Comparison of ENCODE assay signal across 17 cellular contexts in genomic region chr4:128684031-128684430, GRCh38.
"Had no signal": no experiment of that assay in that cellular context is flagged by ENCODE, and none has a peak within 500 bp of the region (broad histone marks: within the 10 kb centered on the region; RNA-seq: fewer than 3 reads in every experiment).

No MANE protein-coding gene starts in this region.

- H3K27me3 ChIP-seq: pancreas, thyroid gland had no signal

- ATAC-seq: activated CD8-positive, alpha-beta T cell treated with anti-CD3 and anti-CD28 coated beads, Interleukin-2, amount 10 ng/mL, durations not matched to agents 7 days and 5 days; left colon; pancreas; psoas muscle; right cardiac atrium had no signal

- H3K27ac ChIP-seq: neutrophil, pancreas, psoas muscle, thyroid gland, VCaP had no signal

- H3K9me3 ChIP-seq: neutrophil, pancreas, psoas muscle, thyroid gland had no signal

- H3K4me3 ChIP-seq: pancreas, psoas muscle, thyroid gland had no signal

- DNase-seq: activated CD4-positive, alpha-beta T cell treated with anti-CD3 and anti-CD28 coated beads, Interleukin-2, amount 10 ng/mL, durations not matched to agents 7 days and 5 days; activated CD4-positive, CD25-positive, alpha-beta regulatory T cell treated with anti-CD3 and anti-CD28 coated beads, Interleukin-2, amount 50 U/mL, for 72 hours; activated CD8-positive, alpha-beta T cell treated with anti-CD3 and anti-CD28 coated beads, Interleukin-2, amount 10 ng/mL, durations not matched to agents 7 days and 5 days; activated gamma-delta T cell treated with Interleukin-2 at 50 U/mL for 16 hours; aorta; effector CD4-positive, alpha-beta T cell; foreskin melanocyte; left colon; pancreas; psoas muscle; right cardiac atrium; stimulated activated CD4-positive, alpha-beta T cell treated with anti-CD3 and anti-CD28 coated beads, Interleukin-12 subunit alpha, Interleukin-12 subunit beta, amount 100 ng/mL, for 4 hours; stimulated activated CD4-positive, alpha-beta T cell treated with anti-CD3 and anti-CD28 coated beads, Interleukin-4, amount 100 ng/mL, for 4 hours; substantia nigra; thyroid gland had no signal

- H3K4me1 ChIP-seq: pancreas, psoas muscle, thyroid gland had no signal

- H3K36me3 ChIP-seq: neutrophil, pancreas, thyroid gland had no signal
